23 cellular contexts compared by ENCODE assay signal in the genomic region with DNA sequence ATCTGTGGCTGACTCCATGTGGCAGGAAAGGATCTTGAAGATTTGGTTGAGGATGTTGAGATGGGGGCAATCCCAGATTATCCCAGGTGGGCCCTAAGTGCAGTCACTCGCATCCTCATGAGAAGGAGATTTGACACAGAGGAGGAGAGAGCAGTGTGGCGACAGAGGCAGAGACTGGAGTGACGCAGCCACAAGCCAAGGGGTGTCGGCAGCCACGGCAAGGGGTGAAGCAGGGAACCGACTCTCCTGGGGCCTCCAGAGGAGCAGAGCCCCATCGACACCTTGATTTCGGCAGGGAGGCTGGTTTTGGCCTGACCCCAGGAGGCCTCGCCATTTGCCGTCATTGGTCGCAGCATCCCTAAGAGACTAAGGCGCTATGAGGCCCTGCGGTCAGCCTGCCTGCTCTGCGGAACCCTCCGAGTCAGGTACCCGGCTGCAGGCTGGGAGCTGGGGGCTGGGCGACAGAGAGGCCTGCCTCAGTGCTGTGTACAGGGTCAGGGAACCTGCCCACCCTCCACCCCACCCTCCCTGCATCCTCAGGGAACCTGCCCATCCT. TPM values are rescaled to one million over a fixed set of nuclear protein-coding genes. Genes with fewer than 3 reads are reported as not detected.
"Had no signal": no experiment of that assay in that cellular context is flagged by ENCODE, and none has a peak within 500 bp of the region (broad histone marks: within the 10 kb centered on the region; RNA-seq: fewer than 3 reads in every experiment).

No MANE protein-coding gene starts in this region.

- H3K27ac Mint-ChIP-seq: activated CD4-positive, alpha-beta T cell treated with anti-CD3 and anti-CD28 coated beads for 36 hours; activated CD8-positive, alpha-beta T cell treated with anti-CD3 and anti-CD28 coated beads for 36 hours; activated naive CD4-positive, alpha-beta T cell treated with anti-CD3 and anti-CD28 coated beads, Interleukin-2, amount 10 ng/mL, durations not matched to agents 7 days and 5 days; activated naive CD8-positive, alpha-beta T cell treated with anti-CD3 and anti-CD28 coated beads for 36 hours; activated T-cell treated with anti-CD3 and anti-CD28 coated beads, Interleukin-2, amount 50 U/mL, for 72 hours; activated T-helper 2 cell treated with anti-CD3 and anti-CD28 coated beads, Interferon-gamma antibody, Interleukin-2, Interleukin-4, amounts not matched to agents 10 μg/mL and 5 μg/mL and 100 μg/mL, durations not matched to agents 14 hours and 24 hours and 36 hours had no signal

- H3K36me3 Mint-ChIP-seq: activated naive CD4-positive, alpha-beta T cell treated with anti-CD3 and anti-CD28 coated beads, Interleukin-2, amount 10 ng/mL, durations not matched to agents 7 days and 5 days; activated naive CD8-positive, alpha-beta T cell treated with anti-CD3 and anti-CD28 coated beads for 36 hours had no signal

- H3K4me3 ChIP-seq: SK-N-MC had no signal

- H3K9me3 Mint-ChIP-seq: activated CD8-positive, alpha-beta T cell treated with anti-CD3 and anti-CD28 coated beads for 36 hours; activated naive CD4-positive, alpha-beta T cell treated with anti-CD3 and anti-CD28 coated beads, Interleukin-2, amount 10 ng/mL, durations not matched to agents 7 days and 5 days; activated naive CD8-positive, alpha-beta T cell treated with anti-CD3 and anti-CD28 coated beads for 36 hours; activated T-cell treated with anti-CD3 and anti-CD28 coated beads, Interleukin-2, amount 50 U/mL, for 72 hours; activated T-helper 2 cell treated with anti-CD3 and anti-CD28 coated beads, Interferon-gamma antibody, Interleukin-2, Interleukin-4, amounts not matched to agents 10 μg/mL and 5 μg/mL and 100 μg/mL, durations not matched to agents 14 hours and 24 hours and 36 hours had no signal

- H3K4me3 Mint-ChIP-seq: activated CD4-positive, alpha-beta T cell treated with anti-CD3 and anti-CD28 coated beads for 36 hours; activated CD8-positive, alpha-beta T cell treated with anti-CD3 and anti-CD28 coated beads for 36 hours; activated naive CD4-positive, alpha-beta T cell treated with anti-CD3 and anti-CD28 coated beads, Interleukin-2, amount 10 ng/mL, durations not matched to agents 7 days and 5 days; activated naive CD8-positive, alpha-beta T cell treated with anti-CD3 and anti-CD28 coated beads for 36 hours; activated T-cell treated with anti-CD3 and anti-CD28 coated beads, Interleukin-2, amount 50 U/mL, for 72 hours had no signal

- H3K4me1 Mint-ChIP-seq: activated naive CD4-positive, alpha-beta T cell treated with anti-CD3 and anti-CD28 coated beads, Interleukin-2, amount 10 ng/mL, durations not matched to agents 7 days and 5 days had no signal

- H3K27ac ChIP-seq: SK-N-MC, WERI-Rb-1 had no signal

- ATAC-seq: activated CD4-positive, alpha-beta T cell treated with anti-CD3 and anti-CD28 coated beads for 36 hours; activated CD8-positive, alpha-beta T cell treated with anti-CD3 and anti-CD28 coated beads for 36 hours; activated T-cell treated with anti-CD3 and anti-CD28 coated beads, Interleukin-2, amount 50 U/mL, for 72 hours; Right ventricle myocardium inferior had no signal

- DNase-seq: activated CD4-positive, alpha-beta T cell treated with anti-CD3 and anti-CD28 coated beads for 36 hours; activated CD8-positive, alpha-beta memory T cell treated with anti-CD3 and anti-CD28 coated beads, Interleukin-2, amount 50 U/mL, for 4 hours; activated CD8-positive, alpha-beta T cell treated with anti-CD3 and anti-CD28 coated beads for 36 hours; activated gamma-delta T cell treated with Interleukin-2 at 50 U/mL for 16 hours; activated naive CD4-positive, alpha-beta T cell treated with anti-CD3 and anti-CD28 coated beads, Interleukin-2, amount 10 ng/mL, durations not matched to agents 7 days and 5 days; activated naive CD8-positive, alpha-beta T cell treated with anti-CD3 and anti-CD28 coated beads for 36 hours; activated T-cell treated with anti-CD3 and anti-CD28 coated beads, Interleukin-2, amount 50 U/mL, for 72 hours; Karpas-422; MM.1S; NCI-H1105; NCI-H1436; NCI-H1930; NCI-H510A treated with DMSO at 0.1 percent for 48 hours; NCI-H69; NK-92 treated with Interleukin-12 subunit alpha and Interleukin-12 subunit beta, amount 100 ng/mL, for 24 hours; OCI-M1; RPMI8226; T-helper 1 cell; WERI-Rb-1 had no signal

RNA-seq across cellular contexts. Expression of a gene that starts 13.9 kb away (rescaled TPM):
- total RNA-seq: activated CD4-positive, alpha-beta T cell treated with anti-CD3 and anti-CD28 coated beads for 36 hours; activated CD8-positive, alpha-beta T cell treated with anti-CD3 and anti-CD28 coated beads for 36 hours; activated T-helper 2 cell treated with anti-CD3 and anti-CD28 coated beads, Interferon-gamma antibody, Interleukin-2, Interleukin-4, amounts not matched to agents 10 μg/mL and 5 μg/mL and 100 μg/mL, durations not matched to agents 14 hours and 24 hours and 36 hours had no signal

RNA-seq across cellular contexts. Expression of a gene that starts 50.8 kb away (rescaled TPM):
- total RNA-seq: cerebellum had no signal
